ENCODE assay signal across 20 cellular contexts in genomic region chr22:32765117-32765618, GRCh38. TPM values are rescaled to one million over a fixed set of nuclear protein-coding genes. Genes with fewer than 3 reads are reported as not detected.
DNase-seq lines count a peak whose midpoint lies in the region; ATAC-seq, FAIRE-seq and TF ChIP-seq lines count a peak whose summit lies in the region.
"Had no signal": no experiment of that assay in that cellular context is flagged by ENCODE, and none has a peak within 500 bp of the region (broad histone marks: within the 10 kb centered on the region; RNA-seq: fewer than 3 reads in every experiment).

No MANE protein-coding gene starts in this region.

- H3K4me1 ChIP-seq in lung (ENCODE audit: control insufficient read depth in 2 of 2, insufficient read depth in 2 of 2, low read length in 2 of 2) (peaks cover 0 to 16% of the 10 kb centered on the region in 2 donors), small intestine (ENCODE audit: control insufficient read depth in 2 of 2, insufficient read depth in 1 of 2, low read depth in 1 of 2, low read length in 1 of 2) (no peaks in the 10 kb centered on the region)

- H3K9me3 ChIP-seq in lung (ENCODE audit: control insufficient read depth in 2 of 2, insufficient read depth in 1 of 2, low read length in 1 of 2) = peaks cover 0 to 2% of the 10 kb centered on the region in 2 donors
- no peaks in the 10 kb centered on the region for H3K9me3 ChIP-seq in small intestine (ENCODE audit: control insufficient read depth, low read depth)
- H3K9me3 ChIP-seq: neutrophil had no signal

- H3K4me3 ChIP-seq in brain microvascular endothelial cell (ENCODE audit: low read depth, low read length) = no peak overlapping the region
- no peak overlapping the region for H3K4me3 ChIP-seq in lung
- H3K4me3 ChIP-seq in small intestine (ENCODE audit: low read depth in 1 of 2, low read length in 2 of 2) = no peak overlapping the region

- DNase-seq in Daoy (ENCODE audit: low read depth) (peak; percentile 56), brain microvascular endothelial cell (no peak), lung (ENCODE audit: low spot score) (no peak), small intestine (no peak), dedifferentiated amniotic fluid mesenchymal stem cell (ENCODE audit: extremely low spot score) (no peak), RCC 7860 (ENCODE audit: low spot score) (no peak), NCI-H2081 (lab: John Stamatoyannopoulos, UW) (no peak)
- DNase-seq: activated CD4-positive, alpha-beta T cell treated with anti-CD3 and anti-CD28 coated beads, Interleukin-2, amount 50 U/mL, for 48 hours; activated T-cell treated with anti-CD3 and anti-CD28 coated beads, Interleukin-2, amount 50 U/mL, for 24 hours; central memory CD4-positive, alpha-beta T cell; NCI-H187; NCI-H526 treated with DMSO at 0.1 percent for 48 hours; stimulated activated CD4-positive, alpha-beta T cell treated with anti-CD3 and anti-CD28 coated beads, Interleukin-4, amount 100 ng/mL, for 4 hours; T-helper 9 cell had no signal

- FAIRE-seq in small intestine (lab: Jason Lieb, UNC) = no peak
- FAIRE-seq in RCC 7860 (lab: Jason Lieb, UNC) = no peak
- FAIRE-seq: endometrium, GM18507, GM19239 had no signal

- no peaks in the 10 kb centered on the region for H3K36me3 ChIP-seq in brain microvascular endothelial cell (replicated peaks)
- H3K36me3 ChIP-seq in lung (ENCODE audit: control insufficient read depth in 2 of 2, insufficient read depth in 2 of 2, low read length in 2 of 2) = no peaks in the 10 kb centered on the region
- no peaks in the 10 kb centered on the region for H3K36me3 ChIP-seq in small intestine (ENCODE audit: control insufficient read depth in 2 of 2, insufficient read depth in 2 of 2, low read length in 2 of 2)
- H3K36me3 ChIP-seq: neutrophil had no signal

- no peak for TF ChIP-seq CTCF in brain microvascular endothelial cell (IDR thresholded peaks at IDR 0.05; ENCODE audit: low read depth, low read length, missing control alignments)
- TF ChIP-seq CTCF in lung (IDR thresholded peaks at IDR 0.05; ENCODE audit: control extremely low read depth, extremely low read depth) = no peak

- H3K27ac ChIP-seq in brain microvascular endothelial cell = peak overlapping the region; percentile 60
- H3K27ac ChIP-seq in lung (ENCODE audit: low read depth in 1 of 2, low read length in 1 of 2) = peak overlapping the region; percentile 76 to 81
- peak overlapping the region; percentile 25 to 55 for H3K27ac ChIP-seq in small intestine (ENCODE audit: low read depth in 1 of 2, low read length in 1 of 2)
- H3K27ac ChIP-seq: neutrophil had no signal

- H3K27me3 ChIP-seq in brain microvascular endothelial cell (replicated peaks) (no peaks in the 10 kb centered on the region), lung (ENCODE audit: control insufficient read depth, insufficient read depth) (no peaks in the 10 kb centered on the region), small intestine (ENCODE audit: control insufficient read depth in 2 of 2, insufficient read depth in 2 of 2, low read length in 2 of 2) (no peaks in the 10 kb centered on the region)

- in situ Hi-C loops in brain microvascular endothelial cell (cut with HindIII; ENCODE audit: low pct_ligation_motif_present, low sequenced_read_pairs) = no loop called here

- WGBS in lung, 2 donors = 41 to 46% methylated on average over 13 of the region's 13 CpGs
- 60 to 78% (median 69%) methylated on average over 13 of the region's 13 CpGs for WGBS in small intestine, 3 donors

- no peak for ATAC-seq in lung (ENCODE audit: insufficient read depth, low FRiP score)
- no peak for ATAC-seq in HG03097 (IDR thresholded peaks at IDR 0.05; ENCODE audit: low FRiP score, unreplicated experiment)

RNA-seq across cellular contexts. Expression of gene TIMP3, which starts 36.3 kb away (rescaled TPM):
- 25.4 and 26.1 TPM in 2 replicates for total RNA-seq in Daoy (2014; rRNA removed; shearing (Covaris generic))
- total RNA-seq in lung = 100 to 1,000 TPM; 251 to 547 TPM
- 100 to 1,000 TPM; 129 to 227 TPM for polyA plus RNA-seq in lung
- 100 to 1,000 TPM in 1 of 3 donors, 1 to 10 TPM in 2; 1.8 to 118 (median 5.1) TPM for polyA plus RNA-seq in small intestine
- polyA plus RNA-seq: CD14-positive monocyte had no signal
